In genomic region chr3:38112378-38112761, GRCh38 we compare ENCODE assay signal across 23 cellular contexts.
"Had no signal": no experiment of that assay in that cellular context is flagged by ENCODE, and none has a peak within 500 bp of the region (broad histone marks: within the 10 kb centered on the region; RNA-seq: fewer than 3 reads in every experiment).

No MANE protein-coding gene starts in this region.

- H3K36me3 Mint-ChIP-seq: activated naive CD8-positive, alpha-beta T cell; IgD-negative memory B cell; T-cell had no signal

- H3K27me3 Mint-ChIP-seq: activated naive CD8-positive, alpha-beta T cell; T-cell had no signal

- H3K4me3 ChIP-seq: cardiac muscle cell, PC-9, SK-N-MC had no signal

- DNase-seq: activated CD4-positive, alpha-beta T cell treated with anti-CD3 and anti-CD28 coated beads for 4 hours; activated CD4-positive, alpha-beta T cell treated with anti-CD3 and anti-CD28 coated beads, Interleukin-2, amount 50 U/mL, for 48 hours; activated CD8-positive, alpha-beta memory T cell treated with anti-CD3 and anti-CD28 coated beads for 24 hours; activated effector memory CD4-positive, alpha-beta T cell treated with anti-CD3 and anti-CD28 coated beads, Interleukin-2, amount 50 U/mL, for 16 hours; activated naive CD4-positive, alpha-beta T cell treated with Interleukin-2 at 50 U/mL for 16 hours; activated T-cell treated with anti-CD3 and anti-CD28 coated beads, Interleukin-2, amount 50 U/mL, for 4 hours; brain microvascular endothelial cell; KG1; NCI-H1048; NCI-H1417; NCI-H2029; NCI-H510A treated with DMSO at 0.1 percent for 48 hours; NCI-H69; PC-9; T-helper 2 cell; T1000 had no signal

- H3K27ac ChIP-seq: brain microvascular endothelial cell, cardiac muscle cell, PC-9, SK-N-MC, VCaP had no signal

- H3K36me3 ChIP-seq: brain microvascular endothelial cell, cardiac muscle cell had no signal

- H2AFZ ChIP-seq: PC-9 had no signal

- H3K4me2 ChIP-seq: PC-9 had no signal

- H3K27ac Mint-ChIP-seq: activated naive CD8-positive, alpha-beta T cell; T-cell had no signal

- H3K4me3 Mint-ChIP-seq: activated naive CD8-positive, alpha-beta T cell; activated T-cell treated with anti-CD3 and anti-CD28 coated beads, Interleukin-2, amount 50 U/mL, for 4 hours; IgD-negative memory B cell; T-cell had no signal

- ATAC-seq: activated CD4-positive, CD25-positive, alpha-beta regulatory T cell treated with anti-CD3 and anti-CD28 coated beads, Interleukin-2, amount 50 U/mL, for 24 hours; activated T-cell treated with anti-CD3 and anti-CD28 coated beads, Interleukin-2, amount 50 U/mL, for 4 hours; T-cell had no signal

- H3K9me3 Mint-ChIP-seq: activated T-cell treated with anti-CD3 and anti-CD28 coated beads, Interleukin-2, amount 50 U/mL, for 4 hours; IgD-negative memory B cell; T-cell had no signal

- H3K27me3 ChIP-seq: brain microvascular endothelial cell, cardiac muscle cell had no signal
